Comparison of ENCODE assay signal across 1 cellular context in genomic region chr5:55821731-55822512, GRCh38.
TF ChIP-seq lines count a peak whose summit lies in the region.

No MANE protein-coding gene starts in this region.

TF ChIP-seq in WTC11, 78 proteins besides CTCF, POLR2A, EP300 and RAD21 (continued from another document):
- TF ChIP-seq ZNF425 (CRISPR knock-in tag; conservative IDR thresholded peaks at IDR 0.05) (no peak), JUN (CRISPR knock-in tag; IDR thresholded peaks at IDR 0.05) (no peak), IRF1 (CRISPR knock-in tag; IDR thresholded peaks at IDR 0.05) (no peak), NFYB (CRISPR knock-in tag; conservative IDR thresholded peaks at IDR 0.05; ENCODE audit: low read depth) (no peak), ZMAT4 (CRISPR knock-in tag; IDR thresholded peaks at IDR 0.05) (no peak), FOXP1 (CRISPR knock-in tag; IDR thresholded peaks at IDR 0.05; ENCODE audit: borderline replicate concordance) (no peak), ESRRA (CRISPR knock-in tag; IDR thresholded peaks at IDR 0.05; ENCODE audit: borderline replicate concordance) (no peak), E2F5 (CRISPR knock-in tag; IDR thresholded peaks at IDR 0.05) (no peak), MXD4 (CRISPR knock-in tag; IDR thresholded peaks at IDR 0.05; ENCODE audit: borderline replicate concordance) (no peak), ZNF317 (CRISPR knock-in tag; IDR thresholded peaks at IDR 0.05; ENCODE audit: borderline replicate concordance, low read depth) (0 out of 2 replicates have a peak, but pooled peaks have one; percentile 16), ZNF121 (CRISPR knock-in tag; IDR thresholded peaks at IDR 0.05) (no peak), NR3C1 (CRISPR knock-in tag; conservative IDR thresholded peaks at IDR 0.05; ENCODE audit: low read depth) (no peak), USF1 (CRISPR knock-in tag; IDR thresholded peaks at IDR 0.05) (0 out of 2 replicates have a peak, but pooled peaks have one; percentile 28), E2F1 (CRISPR knock-in tag; IDR thresholded peaks at IDR 0.05) (no peak), ATF2 (CRISPR knock-in tag; IDR thresholded peaks at IDR 0.05; ENCODE audit: borderline replicate concordance, low read depth) (no peak), MLX (CRISPR knock-in tag; IDR thresholded peaks at IDR 0.05) (no peak), STAT6 (CRISPR knock-in tag; conservative IDR thresholded peaks at IDR 0.05; ENCODE audit: low read depth) (no peak), MAX (CRISPR knock-in tag; IDR thresholded peaks at IDR 0.05) (peak; percentile 73), HMGXB4 (CRISPR knock-in tag; IDR thresholded peaks at IDR 0.05) (0 out of 2 replicates have a peak, but pooled peaks have one; percentile 48), NFATC4 (CRISPR knock-in tag; IDR thresholded peaks at IDR 0.05) (no peak), SMAD3 (CRISPR knock-in tag; IDR thresholded peaks at IDR 0.05; ENCODE audit: borderline replicate concordance) (no peak), SMAD4 (CRISPR knock-in tag; IDR thresholded peaks at IDR 0.05) (no peak), GABPB1 (CRISPR knock-in tag; IDR thresholded peaks at IDR 0.05) (no peak), TEAD1 (CRISPR knock-in tag; IDR thresholded peaks at IDR 0.05) (no peak)
